Comparison of ENCODE assay signal across 36 cellular contexts in the genomic region with DNA sequence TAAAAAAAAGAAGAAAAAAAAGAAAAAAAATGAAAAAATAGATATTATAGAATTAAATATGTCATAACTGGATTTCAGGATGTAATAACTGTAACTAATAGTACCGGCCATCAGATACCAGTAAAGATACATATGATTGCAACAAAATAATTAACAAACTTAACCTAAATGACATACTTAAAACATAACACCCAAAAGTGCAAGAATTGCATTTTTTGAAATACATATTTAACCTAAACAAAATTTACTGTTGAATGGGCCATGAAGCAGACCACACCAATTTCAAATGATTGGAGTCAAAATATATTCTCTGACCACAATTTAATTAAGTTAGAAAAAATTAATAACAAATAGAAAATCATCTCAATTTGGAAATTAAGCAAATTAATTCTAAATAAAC. TPM values are rescaled to one million over a fixed set of nuclear protein-coding genes. Genes with fewer than 3 reads are reported as not detected.
"Had no signal": no experiment of that assay in that cellular context is flagged by ENCODE, and none has a peak within 500 bp of the region (broad histone marks: within the 10 kb centered on the region; RNA-seq: fewer than 3 reads in every experiment).

No MANE protein-coding gene starts in this region.

- H3K36me3 ChIP-seq: adrenal gland, brain microvascular endothelial cell, breast epithelium had no signal

- ATAC-seq: activated CD8-positive, alpha-beta T cell treated with anti-CD3 and anti-CD28 coated beads for 36 hours; activated naive CD4-positive, alpha-beta T cell treated with anti-CD3 and anti-CD28 coated beads, Interleukin-2, amount 50 U/mL, for 72 hours; activated T-cell treated with anti-CD3 and anti-CD28 coated beads, Interleukin-2, amount 50 U/mL, for 4 hours; activated T-cell treated with anti-CD3 and anti-CD28 coated beads, Interleukin-2, amount 50 U/mL, for 72 hours; activated T-helper 17 cell treated with anti-CD3 and anti-CD28 coated beads, Interleukin-2, amount 50 U/mL, for 72 hours; body of pancreas had no signal

- FAIRE-seq: astrocyte, TTC549 had no signal

- H3K9me3 ChIP-seq: adrenal gland, body of pancreas had no signal

- H3K27ac ChIP-seq: adrenal gland, body of pancreas, brain microvascular endothelial cell, breast epithelium, VCaP had no signal

- H3K4me3 ChIP-seq: adrenal gland, body of pancreas, breast epithelium had no signal

- H3K27me3 ChIP-seq: adrenal gland, body of pancreas, brain microvascular endothelial cell, breast epithelium had no signal

- H3K4me1 ChIP-seq: adrenal gland, body of pancreas, breast epithelium had no signal

- DNase-seq: activated B cell treated with CpG ODN at 0.5 μM for 24 hours; activated CD4-positive, alpha-beta memory T cell treated with anti-CD3 and anti-CD28 coated beads for 36 hours; activated CD4-positive, alpha-beta T cell treated with anti-CD3 and anti-CD28 coated beads for 4 hours; activated CD4-positive, alpha-beta T cell treated with anti-CD3 and anti-CD28 coated beads, Interleukin-2, amount 10 ng/mL, durations not matched to agents 24 days and 14 days; activated CD4-positive, alpha-beta T cell treated with anti-CD3 and anti-CD28 coated beads, Interleukin-2, amount 50 U/mL, for 1 hour; activated CD4-positive, alpha-beta T cell treated with anti-CD3 and anti-CD28 coated beads, Interleukin-2, amount 50 U/mL, for 4 hours; activated CD4-positive, CD25-positive, alpha-beta regulatory T cell treated with anti-CD3 and anti-CD28 coated beads, Interleukin-2, amount 50 U/mL, for 72 hours; activated CD8-positive, alpha-beta memory T cell treated with anti-CD3 and anti-CD28 coated beads, Interleukin-2, amount 50 U/mL, for 4 hours; activated CD8-positive, alpha-beta T cell treated with anti-CD3 and anti-CD28 coated beads for 36 hours; activated effector memory CD4-positive, alpha-beta T cell treated with anti-CD3 and anti-CD28 coated beads, Interleukin-2, amount 50 U/mL, for 16 hours; activated gamma-delta T cell treated with Interleukin-2 at 50 U/mL for 16 hours; activated naive CD4-positive, alpha-beta T cell; activated naive CD4-positive, alpha-beta T cell treated with anti-CD3 and anti-CD28 coated beads for 36 hours; activated naive CD4-positive, alpha-beta T cell treated with anti-CD3 and anti-CD28 coated beads, Interleukin-2, amount 50 U/mL, for 16 hours; activated naive CD8-positive, alpha-beta T cell treated with anti-CD3 and anti-CD28 coated beads for 36 hours; activated T-cell treated with anti-CD3 and anti-CD28 coated beads for 4 hours; activated T-cell treated with anti-CD3 and anti-CD28 coated beads, Interleukin-2, amount 50 U/mL, for 1 hour; activated T-cell treated with anti-CD3 and anti-CD28 coated beads, Interleukin-2, amount 50 U/mL, for 4 hours; activated T-cell treated with anti-CD3 and anti-CD28 coated beads, Interleukin-2, amount 50 U/mL, for 72 hours; adrenal gland; amniotic stem cell; aorta; body of pancreas; brain microvascular endothelial cell; central memory CD4-positive, alpha-beta T cell; T-helper 2 cell; T-helper 9 cell had no signal

RNA-seq across cellular contexts. Expression of gene GABRA3, which starts 33.1 kb away (rescaled TPM):
- total RNA-seq: activated B cell treated with CpG ODN at 0.5 μM for 24 hours; activated CD4-positive, alpha-beta memory T cell treated with anti-CD3 and anti-CD28 coated beads for 36 hours; activated CD4-positive, alpha-beta T cell treated with anti-CD3 and anti-CD28 coated beads, Interleukin-2, amount 10 ng/mL, durations not matched to agents 24 days and 14 days; activated CD8-positive, alpha-beta memory T cell treated with anti-CD3 and anti-CD28 coated beads for 36 hours; activated CD8-positive, alpha-beta T cell treated with anti-CD3 and anti-CD28 coated beads for 36 hours; activated naive CD4-positive, alpha-beta T cell treated with anti-CD3 and anti-CD28 coated beads for 36 hours; activated naive CD4-positive, alpha-beta T cell treated with anti-CD3 and anti-CD28 coated beads, Interleukin-2, amount 50 U/mL, for 72 hours; activated naive CD8-positive, alpha-beta T cell treated with anti-CD3 and anti-CD28 coated beads for 36 hours; activated T-cell treated with anti-CD3 and anti-CD28 coated beads, Interleukin-2, amount 50 U/mL, for 4 hours; activated T-helper 1 cell treated with anti-CD3 and anti-CD28 coated beads, Interleukin-12 subunit alpha, Interleukin-12 subunit beta, Interleukin-2, Interleukin-4 antibody, amounts not matched to agents 30 ng/mL and 10 ng/mL and 1 ng/mL, durations not matched to agents 14 hours and 24 hours and 36 hours; activated T-helper 17 cell treated with anti-CD3 and anti-CD28 coated beads, Interleukin-2, amount 50 U/mL, for 72 hours; adrenal gland; aorta; body of pancreas; breast epithelium; cardiac septum had no signal
- polyA plus RNA-seq: adrenal gland, aorta had no signal
